Comparison of ENCODE assay signal across 1 cellular context in genomic region chr2:98065804-98066203, GRCh38.
TF ChIP-seq lines count a peak whose summit lies in the region.

No MANE protein-coding gene starts in this region.

TF ChIP-seq in K562, 482 proteins besides CTCF, POLR2A, EP300 and RAD21 (continued from another document):
- TF ChIP-seq ATF3 (IDR thresholded peaks at IDR 0.05) (0 out of 2 replicates have a peak, but pooled peaks have one; percentile 18), ATF3 (CRISPR knock-in tag; conservative IDR thresholded peaks at IDR 0.05) (no peak)
